25 cellular contexts compared by ENCODE assay signal in genomic region chr12:114702462-114702861, GRCh38. TPM values are rescaled to one million over a fixed set of nuclear protein-coding genes. Genes with fewer than 3 reads are reported as not detected.
"Had no signal": no experiment of that assay in that cellular context is flagged by ENCODE, and none has a peak within 500 bp of the region (broad histone marks: within the 10 kb centered on the region; RNA-seq: fewer than 3 reads in every experiment).

No MANE protein-coding gene starts in this region.

- H3K9me3 Mint-ChIP-seq: activated CD4-positive, alpha-beta T cell treated with anti-CD3 and anti-CD28 coated beads, Interleukin-2, amount 10 ng/mL, durations not matched to agents 7 days and 5 days; activated T-helper 17 cell treated with anti-CD3 and anti-CD28 coated beads, Interleukin-2, amount 50 U/mL, for 72 hours; nephron; T-helper 1 cell treated with Interleukin-12 subunit alpha and Interleukin-12 subunit beta and Interleukin-4 antibody, amounts not matched to agents 30 μg/mL and 1 μg/mL, for 36 hours had no signal

- H3K36me3 Mint-ChIP-seq: activated naive CD8-positive, alpha-beta T cell had no signal

- H3K4me3 Mint-ChIP-seq: activated CD4-positive, alpha-beta T cell treated with anti-CD3 and anti-CD28 coated beads, Interleukin-2, amount 10 ng/mL, durations not matched to agents 7 days and 5 days; activated naive CD8-positive, alpha-beta T cell; activated T-helper 17 cell treated with anti-CD3 and anti-CD28 coated beads, Interleukin-2, amount 50 U/mL, for 72 hours; T-helper 1 cell treated with Interleukin-12 subunit alpha and Interleukin-12 subunit beta and Interleukin-4 antibody, amounts not matched to agents 30 μg/mL and 1 μg/mL, for 36 hours had no signal

- FAIRE-seq: endothelial cell of umbilical vein, islet of Langerhans, urothelium cell line had no signal

- H3K36me3 ChIP-seq: adrenal gland, ascending aorta, tibial artery had no signal

- H3K27ac ChIP-seq: adrenal gland, ascending aorta, tibial artery had no signal

- H3K4me1 ChIP-seq: ascending aorta had no signal

- ATAC-seq: activated T-helper 17 cell treated with anti-CD3 and anti-CD28 coated beads, Interleukin-2, amount 50 U/mL, for 72 hours; esophagus mucosa; left ventricle myocardium superior; sciatic nerve had no signal

- H3K27ac Mint-ChIP-seq: activated CD4-positive, alpha-beta T cell treated with anti-CD3 and anti-CD28 coated beads, Interleukin-2, amount 10 ng/mL, durations not matched to agents 7 days and 5 days; activated naive CD8-positive, alpha-beta T cell; activated T-helper 17 cell treated with anti-CD3 and anti-CD28 coated beads, Interleukin-2, amount 50 U/mL, for 72 hours; T-helper 1 cell treated with Interleukin-12 subunit alpha and Interleukin-12 subunit beta and Interleukin-4 antibody, amounts not matched to agents 30 μg/mL and 1 μg/mL, for 36 hours had no signal

- H3K4me3 ChIP-seq: ascending aorta, tibial artery had no signal

- DNase-seq: activated CD4-positive, alpha-beta T cell treated with anti-CD3 and anti-CD28 coated beads, Interleukin-2, amount 10 ng/mL, durations not matched to agents 7 days and 5 days; activated T-cell treated with anti-CD3 and anti-CD28 coated beads, Interleukin-2, amount 50 U/mL, for 1 hour; adrenal gland; central memory CD4-positive, alpha-beta T cell; dermis blood vessel endothelial cell; effector memory CD4-positive, alpha-beta T cell; foreskin melanocyte; hippocampal formation; left ventricle myocardium superior; mammary epithelial cell; posterior cingulate gyrus; stimulated activated CD4-positive, alpha-beta T cell treated with anti-CD3 and anti-CD28 coated beads, Interleukin-2, amount 100 ng/mL, for 48 hours; stimulated activated CD8-positive, alpha-beta memory T cell treated with anti-CD3 and anti-CD28 coated beads, Interleukin-4, amount 100 ng/mL, for 48 hours; stimulated activated naive CD4-positive, alpha-beta T cell; tibial artery had no signal

- H3K9me3 ChIP-seq: adrenal gland, ascending aorta, tibial artery had no signal

- H3K4me1 Mint-ChIP-seq: activated CD4-positive, alpha-beta T cell treated with anti-CD3 and anti-CD28 coated beads, Interleukin-2, amount 10 ng/mL, durations not matched to agents 7 days and 5 days; activated T-helper 17 cell treated with anti-CD3 and anti-CD28 coated beads, Interleukin-2, amount 50 U/mL, for 72 hours had no signal

RNA-seq across cellular contexts. Expression of gene TBX3, which starts 18.5 kb away (rescaled TPM):
- total RNA-seq: activated CD4-positive, alpha-beta T cell treated with anti-CD3 and anti-CD28 coated beads, Interleukin-2, amount 10 ng/mL, durations not matched to agents 7 days and 5 days; activated T-helper 17 cell treated with anti-CD3 and anti-CD28 coated beads, Interleukin-2, amount 50 U/mL, for 72 hours had no signal
